8 cellular contexts compared by ENCODE assay signal in genomic region chr18:31101148-31102019, GRCh38. TPM values are rescaled to one million over a fixed set of nuclear protein-coding genes. Genes with fewer than 3 reads are reported as not detected.
A peak's percentile ranks its signal among the peaks of the same experiment; 100 is the strongest.
DNase-seq lines count a peak whose midpoint lies in the region; FAIRE-seq and TF ChIP-seq lines count a peak whose summit lies in the region.

No MANE protein-coding gene starts in this region.

- intact Hi-C loops in uterus (cut with DNase I; ENCODE audit: low total_unique reads) (no loop called here), OCI-LY7 (cut with micrococcal nuclease; ENCODE audit: unreplicated experiment) (no loop called here)

- no peak for FAIRE-seq in GM19239 (lab: Jason Lieb, UNC)

- no peaks in the 10 kb centered on the region for H3K9me2 ChIP-seq in OCI-LY7 (ENCODE audit: insufficient read depth, low read length)

- H3K27me3 ChIP-seq in endocrine pancreas (ENCODE audit: control insufficient read depth, insufficient read depth, low read length) (no peaks in the 10 kb centered on the region), mononuclear cell (ENCODE audit: insufficient read depth, low read length) (peaks cover 30% of the 10 kb centered on the region), uterus (no peaks in the 10 kb centered on the region), SJCRH30 (no peaks in the 10 kb centered on the region)

- peak; percentile 17 for DNase-seq in GM19239 (ENCODE audit: insufficient read length, low spot score)
- peak; percentile 9 for DNase-seq in NOMO-1 treated with DMSO at 0.1 percent for 48 hours (lab: John Stamatoyannopoulos, UW; ENCODE audit: unreplicated experiment)
- peak; percentile 16 to 23 for DNase-seq in uterus
- no peak for DNase-seq in SJCRH30
- no peak for DNase-seq in OCI-LY7 (ENCODE audit: low spot score)
- no peak for DNase-seq in T-helper 2 cell treated with Interferon-gamma antibody and Interleukin-4, amounts not matched to agents 5 μg/mL and 100 μg/mL, for 36 hours (ENCODE audit: low spot score)

- H3K9me3 Mint-ChIP-seq in T-helper 2 cell treated with Interferon-gamma antibody and Interleukin-4, amounts not matched to agents 5 μg/mL and 100 μg/mL, for 36 hours, result peaks cover 3% of the 10 kb centered on the region

- TF ChIP-seq POLR2A in uterus (IDR thresholded peaks at IDR 0.05), result peak in 1 of 2 donors; percentile 24

- no peaks in the 10 kb centered on the region for H3K36me3 Mint-ChIP-seq in T-helper 2 cell treated with Interferon-gamma antibody and Interleukin-4, amounts not matched to agents 5 μg/mL and 100 μg/mL, for 36 hours (ENCODE audit: low read depth)

- H2AFZ ChIP-seq in OCI-LY7 (ENCODE audit: low read length), result no peak overlapping the region

- no peaks in the 10 kb centered on the region for H3K9me3 ChIP-seq in endocrine pancreas (ENCODE audit: control insufficient read depth, low read length)
- H3K9me3 ChIP-seq in mononuclear cell (ENCODE audit: low read depth, low read length), result no peaks in the 10 kb centered on the region
- H3K9me3 ChIP-seq in uterus, result no peaks in the 10 kb centered on the region
- H3K9me3 ChIP-seq in SJCRH30 (replicated peaks), result no peaks in the 10 kb centered on the region
- no peaks in the 10 kb centered on the region for H3K9me3 ChIP-seq in OCI-LY7 (ENCODE audit: low read length)

- H3K4me2 ChIP-seq in OCI-LY7 (ENCODE audit: low read length), result no peak overlapping the region

- H3K4me3 ChIP-seq in endocrine pancreas (ENCODE audit: control insufficient read depth, insufficient read depth, low read length) (no peak overlapping the region), mononuclear cell (ENCODE audit: low read length) (peak overlapping the region; percentile 35), uterus (peak overlapping the region; percentile 31 to 41), SJCRH30 (no peak overlapping the region), OCI-LY7 (ENCODE audit: low read depth, low read length, poor library complexity, severe bottlenecking) (no peak overlapping the region)

- H3K4me1 Mint-ChIP-seq in T-helper 2 cell treated with Interferon-gamma antibody and Interleukin-4, amounts not matched to agents 5 μg/mL and 100 μg/mL, for 36 hours (ENCODE audit: low read depth), result no peaks in the 10 kb centered on the region

- H3K36me3 ChIP-seq in endocrine pancreas (ENCODE audit: control insufficient read depth, insufficient read depth, low read length) (no peaks in the 10 kb centered on the region), uterus (no peaks in the 10 kb centered on the region), SJCRH30 (no peaks in the 10 kb centered on the region), OCI-LY7 (ENCODE audit: insufficient read depth, low read length) (no peaks in the 10 kb centered on the region)

- CTCF ChIA-PET in OCI-LY7 (lab: Charles Lee; ENCODE audit: unreplicated experiment), result no interaction called here

- H3K9ac ChIP-seq in endocrine pancreas (ENCODE audit: control insufficient read depth, insufficient read depth, low read length), result peak overlapping the region; percentile 97

- peak overlapping the region in 1 of 2 donors; percentile 25 for H3K27ac ChIP-seq in uterus
- no peak overlapping the region for H3K27ac ChIP-seq in SJCRH30
- H3K27ac ChIP-seq in OCI-LY7 (ENCODE audit: low read depth, low read length, poor library complexity, severe bottlenecking), result no peak overlapping the region

- TF ChIP-seq CTCF in uterus (IDR thresholded peaks at IDR 0.05) (no peak), OCI-LY7 (conservative IDR thresholded peaks at IDR 0.05; ENCODE audit: low read length) (no peak)

- H3K27ac Mint-ChIP-seq in T-helper 2 cell treated with Interferon-gamma antibody and Interleukin-4, amounts not matched to agents 5 μg/mL and 100 μg/mL, for 36 hours, result no peak overlapping the region

- no TSS peak for BruUV-seq in OCI-LY7 (replicated peaks; lab: Mats Ljungman, UMichigan)

- H3K27me3 Mint-ChIP-seq in T-helper 2 cell treated with Interferon-gamma antibody and Interleukin-4, amounts not matched to agents 5 μg/mL and 100 μg/mL, for 36 hours (ENCODE audit: low read depth), result peaks cover 23% of the 10 kb centered on the region

- no peak overlapping the region for H3K4me3 Mint-ChIP-seq in T-helper 2 cell treated with Interferon-gamma antibody and Interleukin-4, amounts not matched to agents 5 μg/mL and 100 μg/mL, for 36 hours

- H3K4me1 ChIP-seq in endocrine pancreas (ENCODE audit: control insufficient read depth, insufficient read depth, low read length), result peaks cover 8% of the 10 kb centered on the region
- peaks cover 15% of the 10 kb centered on the region for H3K4me1 ChIP-seq in mononuclear cell (ENCODE audit: insufficient read depth, low read length)
- H3K4me1 ChIP-seq in uterus, result peaks cover 0 to 4% of the 10 kb centered on the region in 2 donors
- no peaks in the 10 kb centered on the region for H3K4me1 ChIP-seq in SJCRH30
- no peaks in the 10 kb centered on the region for H3K4me1 ChIP-seq in OCI-LY7 (ENCODE audit: insufficient read depth, low read length, poor library complexity, severe bottlenecking)

- POLR2A ChIA-PET in OCI-LY7 (lab: Charles Lee), result no interaction called here

- no peaks in the 10 kb centered on the region for H3K79me2 ChIP-seq in OCI-LY7 (ENCODE audit: insufficient read depth, low read depth, low read length)

- H4K20me1 ChIP-seq in OCI-LY7 (ENCODE audit: insufficient read depth, low read length), result no peaks in the 10 kb centered on the region

RNA-seq across cellular contexts. Expression of gene DSC2, which starts 0.8 kb away (rescaled TPM):
- total RNA-seq in mononuclear cell, result 8.1 TPM
- total RNA-seq in uterus, result 10 to 100 TPM in 1 of 4 donors, 1 to 10 TPM in 2, under 1 TPM in 1; 0.26 to 17.9 (median 5.1) TPM
- total RNA-seq in SJCRH30 (2014; rRNA removed; shearing (Covaris generic)), result not detected in 2 replicates
- not detected in 2 replicates for total RNA-seq in OCI-LY7 (2014; rRNA removed; shearing (Covaris generic))
- total RNA-seq in OCI-LY7 (2022), result not detected in 2 replicates

RNA-seq across cellular contexts. Expression of gene DSC3, which starts 58.8 kb away (rescaled TPM):
- total RNA-seq in mononuclear cell (under 0.01 TPM), uterus (10 to 100 TPM in 1 of 4 donors, 1 to 10 TPM in 1, not detected in 2; 1.3 to 15.7 TPM), OCI-LY7 (2022) (not detected in 2 replicates)
- total RNA-seq in SJCRH30 (2014; rRNA removed; shearing (Covaris generic)), result not detected in 2 replicates
- total RNA-seq in OCI-LY7 (2014; rRNA removed; shearing (Covaris generic)), result not detected in 2 replicates

Comparison
In these comparisons a context has a peak if more than half of its experiments do, and no peak if none do; other contexts are left out.
1. DNase-seq: peak in GM19239 (single experiment), NOMO-1 treated with DMSO at 0.1 percent for 48 hours (single experiment) and uterus (2 of 2); none in SJCRH30 (0 of 2), OCI-LY7 (single experiment) and T-helper 2 cell treated with Interferon-gamma antibody and Interleukin-4, amounts not matched to agents 5 μg/mL and 100 μg/mL, for 36 hours (single experiment).
2. H3K4me3 ChIP-seq: peak in mononuclear cell (single experiment) and uterus (2 of 2); none in endocrine pancreas (single experiment), SJCRH30 (single experiment) and OCI-LY7 (single experiment).